12 cellular contexts compared by ENCODE assay signal in the genomic region with DNA sequence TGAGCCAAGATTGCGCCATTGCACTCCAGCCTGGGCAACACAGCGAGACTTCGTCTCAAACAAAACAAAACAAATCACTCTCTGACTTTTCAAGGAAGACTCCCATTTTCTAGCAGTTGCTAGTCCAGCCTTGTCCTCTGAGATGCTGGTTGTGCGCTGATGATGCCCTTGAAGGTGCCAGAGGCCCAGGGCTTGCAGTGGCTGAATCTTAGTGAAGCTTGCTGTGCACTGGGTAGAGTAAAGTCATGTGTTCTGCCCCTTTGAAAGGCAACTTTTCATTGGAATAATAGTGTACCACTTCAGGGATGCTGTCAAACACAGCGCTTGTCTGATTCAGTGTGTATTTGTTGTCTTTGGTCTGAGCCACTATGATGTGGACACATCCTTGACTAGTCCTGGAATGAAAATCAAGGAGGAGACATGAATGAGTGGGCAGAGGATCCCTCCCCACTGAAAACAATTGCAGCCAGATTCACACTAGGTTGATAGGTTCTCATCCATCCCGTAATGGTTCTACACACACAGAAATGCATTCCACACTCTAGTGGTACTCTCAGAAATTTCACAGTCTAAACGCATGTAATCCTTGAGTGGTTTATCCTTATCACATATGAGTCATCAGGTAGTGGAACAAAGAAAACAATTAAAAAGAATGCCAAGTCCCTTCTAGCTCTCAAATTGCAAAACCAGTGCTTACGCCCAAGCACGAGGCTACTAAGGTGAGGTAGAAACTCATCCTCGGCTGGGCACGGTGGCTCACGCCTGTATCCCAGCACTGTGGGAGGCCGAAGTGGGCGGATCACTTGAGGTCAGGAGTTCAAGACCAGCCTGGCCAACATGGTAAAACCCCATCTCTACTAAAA. TPM values are rescaled to one million over a fixed set of nuclear protein-coding genes. Genes with fewer than 3 reads are reported as not detected.
DNase-seq lines count a peak whose midpoint lies in the region; ATAC-seq and TF ChIP-seq lines count a peak whose summit lies in the region.
"Had no signal": no experiment of that assay in that cellular context is flagged by ENCODE, and none has a peak within 500 bp of the region (broad histone marks: within the 10 kb centered on the region; RNA-seq: fewer than 3 reads in every experiment).

No MANE protein-coding gene starts in this region.

- intact Hi-C loops in left colon (cut with DNase I, micrococcal nuclease) (loop anchor here in 1 of 2 donors (5.0 to 10.0 kb wide), 2 partner anchors 61 to 388 kb away; a partner anchor contains a TSS), dorsolateral prefrontal cortex (cut with DNase I) (loop anchor here in 1 of 2 donors (5.0 kb wide), 1 partner anchor 63 kb away; no protein-coding TSS in a partner anchor)

- H3K27me3 ChIP-seq in dorsolateral prefrontal cortex: no peaks in the 10 kb centered on the region
- H3K27me3 ChIP-seq: right lobe of liver had no signal

- TF ChIP-seq CTCF in cardiac fibroblast (IDR thresholded peaks at IDR 0.05; ENCODE audit: low read depth, low read length): no peak
- no peak for TF ChIP-seq CTCF in dorsolateral prefrontal cortex (IDR thresholded peaks at IDR 0.05 in 54 of 56, conservative IDR thresholded peaks at IDR 0.05 in 2 of 56; ENCODE audit: low read depth in 1 of 56, partially characterized antibody in 56 of 56)

- H3K4me3 ChIP-seq in cardiac fibroblast (replicated peaks in 1 of 2; ENCODE audit: low read depth in 2 of 2, low read length in 2 of 2): no peak overlapping the region
- H3K4me3 ChIP-seq in dorsolateral prefrontal cortex: no peak overlapping the region
- H3K4me3 ChIP-seq: right lobe of liver had no signal

- peak overlapping the region in 9 of 59 donors; percentile 4 to 71 (median 23) for H3K27ac ChIP-seq in dorsolateral prefrontal cortex
- H3K27ac ChIP-seq: right lobe of liver had no signal

- DNase-seq in A172 (ENCODE audit: low spot score): peak; percentile 97
- DNase-seq in LHCN-M2 (ENCODE audit: low read depth): peak; percentile 46
- peak; percentile 85 to 87 for DNase-seq in cardiac fibroblast (ENCODE audit: low read depth in 2 of 2)
- no peak for DNase-seq in left colon
- DNase-seq in cerebellar nuclear complex (lab: John Stamatoyannopoulos, UW): no peak
- DNase-seq in dorsolateral prefrontal cortex: no peak
- DNase-seq in NCI-H1417 treated with DMSO at 0.1 percent for 48 hours (lab: John Stamatoyannopoulos, UW): no peak
- DNase-seq: kidney, NCI-H2081 treated with DMSO at 0.1 percent for 48 hours, T-cell had no signal

- peak; percentile 14 for ATAC-seq in left colon
- no peak for ATAC-seq in HG02759 (IDR thresholded peaks at IDR 0.05; ENCODE audit: unreplicated experiment)
- ATAC-seq: T-cell had no signal

RNA-seq across cellular contexts. Expression of a gene that starts 17.8 kb away (rescaled TPM):
- total RNA-seq in A172 (2014; rRNA removed; shearing (Covaris generic)): not detected in 2 replicates
- total RNA-seq in LHCN-M2 (2014; rRNA removed) (not detected in 2 replicates), left colon (1 to 10 TPM in 1 of 2 donors, under 1 TPM in 1; 0.70 to 1.0 TPM), dorsolateral prefrontal cortex (1 to 10 TPM in 85 of 120 experiments, under 1 TPM in 35; 0.22 to 4.0 (median 1.4) TPM)
- not detected for polyA plus RNA-seq in LHCN-M2 (2012)
- total RNA-seq: T-cell had no signal

RNA-seq across cellular contexts. Expression of a gene that starts 18.0 kb away (rescaled TPM):
- total RNA-seq in A172 (2014; rRNA removed; shearing (Covaris generic)): not detected in 2 replicates
- total RNA-seq in LHCN-M2 (2014; rRNA removed) (not detected in 2 replicates), left colon (1 to 10 TPM; 3.4 TPM), dorsolateral prefrontal cortex (10 to 100 TPM in 5 of 120 experiments, 1 to 10 TPM in 115; 1.9 to 12.6 (median 4.5) TPM)
- polyA plus RNA-seq in LHCN-M2 (2012): not detected

Comparison
In these comparisons a context has a peak if more than half of its experiments do, and no peak if none do; other contexts are left out.
1. DNase-seq: peak in A172 (single experiment), LHCN-M2 (single experiment) and cardiac fibroblast (2 of 2); none in left colon (0 of 2), cerebellar nuclear complex (0 of 2), dorsolateral prefrontal cortex (0 of 10) and NCI-H1417 treated with DMSO at 0.1 percent for 48 hours (single experiment).